ENCODE assay signal across 2 cellular contexts in the genomic region with DNA sequence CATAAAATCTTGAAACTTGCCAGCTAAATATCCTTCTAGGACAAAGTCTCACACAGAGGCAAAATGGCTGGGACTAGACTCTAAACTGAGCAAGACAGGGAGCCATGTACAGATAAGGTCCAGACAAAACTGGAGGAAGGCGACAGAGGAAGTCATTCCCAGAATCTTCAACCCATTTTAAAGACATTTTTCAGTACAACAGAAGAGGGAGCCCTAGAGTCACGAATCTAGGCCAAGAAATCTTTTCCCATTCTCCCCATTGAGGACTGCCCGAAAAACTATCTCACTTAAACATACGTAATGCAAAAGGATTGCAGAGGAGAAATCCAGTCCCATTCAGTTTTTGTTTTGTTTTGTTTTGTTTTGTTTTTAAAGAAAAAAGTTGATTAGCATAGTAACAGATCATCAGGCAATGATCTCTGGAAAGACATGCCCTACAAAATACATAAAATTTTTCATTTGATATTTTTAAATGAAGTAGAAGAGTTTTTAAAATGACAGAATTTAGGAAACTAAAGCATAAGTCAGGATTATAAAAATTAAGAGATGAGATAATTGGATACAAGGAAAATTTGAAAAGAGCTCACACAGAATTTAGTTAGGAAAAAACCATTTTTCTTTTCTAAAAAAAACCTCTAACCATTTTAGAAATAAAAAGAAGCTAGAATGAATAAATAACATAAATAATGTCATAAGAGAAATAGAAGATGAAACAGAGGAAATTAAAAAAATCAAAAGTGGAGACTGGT.
TF ChIP-seq lines count a peak whose summit lies in the region.

No MANE protein-coding gene starts in this region.

TF ChIP-seq in IMR-90, 13 proteins besides CTCF, POLR2A, EP300 and RAD21 (continued from another document):
- TF ChIP-seq MAZ (IDR thresholded peaks at IDR 0.05; ENCODE audit: borderline replicate concordance, low read depth, low read length) = no peak

TF ChIP-seq in liver, 16 proteins besides CTCF, POLR2A, EP300 and RAD21:
- TF ChIP-seq, protein P1, sequence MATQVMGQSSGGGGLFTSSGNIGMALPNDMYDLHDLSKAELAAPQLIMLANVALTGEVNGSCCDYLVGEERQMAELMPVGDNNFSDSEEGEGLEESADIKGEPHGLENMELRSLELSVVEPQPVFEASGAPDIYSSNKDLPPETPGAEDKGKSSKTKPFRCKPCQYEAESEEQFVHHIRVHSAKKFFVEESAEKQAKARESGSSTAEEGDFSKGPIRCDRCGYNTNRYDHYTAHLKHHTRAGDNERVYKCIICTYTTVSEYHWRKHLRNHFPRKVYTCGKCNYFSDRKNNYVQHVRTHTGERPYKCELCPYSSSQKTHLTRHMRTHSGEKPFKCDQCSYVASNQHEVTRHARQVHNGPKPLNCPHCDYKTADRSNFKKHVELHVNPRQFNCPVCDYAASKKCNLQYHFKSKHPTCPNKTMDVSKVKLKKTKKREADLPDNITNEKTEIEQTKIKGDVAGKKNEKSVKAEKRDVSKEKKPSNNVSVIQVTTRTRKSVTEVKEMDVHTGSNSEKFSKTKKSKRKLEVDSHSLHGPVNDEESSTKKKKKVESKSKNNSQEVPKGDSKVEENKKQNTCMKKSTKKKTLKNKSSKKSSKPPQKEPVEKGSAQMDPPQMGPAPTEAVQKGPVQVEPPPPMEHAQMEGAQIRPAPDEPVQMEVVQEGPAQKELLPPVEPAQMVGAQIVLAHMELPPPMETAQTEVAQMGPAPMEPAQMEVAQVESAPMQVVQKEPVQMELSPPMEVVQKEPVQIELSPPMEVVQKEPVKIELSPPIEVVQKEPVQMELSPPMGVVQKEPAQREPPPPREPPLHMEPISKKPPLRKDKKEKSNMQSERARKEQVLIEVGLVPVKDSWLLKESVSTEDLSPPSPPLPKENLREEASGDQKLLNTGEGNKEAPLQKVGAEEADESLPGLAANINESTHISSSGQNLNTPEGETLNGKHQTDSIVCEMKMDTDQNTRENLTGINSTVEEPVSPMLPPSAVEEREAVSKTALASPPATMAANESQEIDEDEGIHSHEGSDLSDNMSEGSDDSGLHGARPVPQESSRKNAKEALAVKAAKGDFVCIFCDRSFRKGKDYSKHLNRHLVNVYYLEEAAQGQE (IDR thresholded peaks at IDR 0.05) = no peak
- TF ChIP-seq ATF3 (IDR thresholded peaks at IDR 0.05) = no peak
- TF ChIP-seq TAF1 (conservative IDR thresholded peaks at IDR 0.05) = no peak
- TF ChIP-seq YY1 (IDR thresholded peaks at IDR 0.05) = no peak
- TF ChIP-seq EGR1 (IDR thresholded peaks at IDR 0.05; ENCODE audit: low read depth in 2 of 2) = no peak
- TF ChIP-seq SP1 (IDR thresholded peaks at IDR 0.05) = no peak
- TF ChIP-seq, protein P2, sequence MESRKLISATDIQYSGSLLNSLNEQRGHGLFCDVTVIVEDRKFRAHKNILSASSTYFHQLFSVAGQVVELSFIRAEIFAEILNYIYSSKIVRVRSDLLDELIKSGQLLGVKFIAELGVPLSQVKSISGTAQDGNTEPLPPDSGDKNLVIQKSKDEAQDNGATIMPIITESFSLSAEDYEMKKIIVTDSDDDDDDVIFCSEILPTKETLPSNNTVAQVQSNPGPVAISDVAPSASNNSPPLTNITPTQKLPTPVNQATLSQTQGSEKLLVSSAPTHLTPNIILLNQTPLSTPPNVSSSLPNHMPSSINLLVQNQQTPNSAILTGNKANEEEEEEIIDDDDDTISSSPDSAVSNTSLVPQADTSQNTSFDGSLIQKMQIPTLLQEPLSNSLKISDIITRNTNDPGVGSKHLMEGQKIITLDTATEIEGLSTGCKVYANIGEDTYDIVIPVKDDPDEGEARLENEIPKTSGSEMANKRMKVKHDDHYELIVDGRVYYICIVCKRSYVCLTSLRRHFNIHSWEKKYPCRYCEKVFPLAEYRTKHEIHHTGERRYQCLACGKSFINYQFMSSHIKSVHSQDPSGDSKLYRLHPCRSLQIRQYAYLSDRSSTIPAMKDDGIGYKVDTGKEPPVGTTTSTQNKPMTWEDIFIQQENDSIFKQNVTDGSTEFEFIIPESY (IDR thresholded peaks at IDR 0.05) = no peak
- TF ChIP-seq GABPA (IDR thresholded peaks at IDR 0.05 in 1 of 2, conservative IDR thresholded peaks at IDR 0.05 in 1 of 2) = no peak
- no peak for TF ChIP-seq FOXA2 (IDR thresholded peaks at IDR 0.05)
- TF ChIP-seq, protein P3, sequence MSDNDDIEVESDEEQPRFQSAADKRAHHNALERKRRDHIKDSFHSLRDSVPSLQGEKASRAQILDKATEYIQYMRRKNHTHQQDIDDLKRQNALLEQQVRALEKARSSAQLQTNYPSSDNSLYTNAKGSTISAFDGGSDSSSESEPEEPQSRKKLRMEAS (IDR thresholded peaks at IDR 0.05) = no peak
- no peak for TF ChIP-seq HNF4A (conservative IDR thresholded peaks at IDR 0.05)
- TF ChIP-seq RXRA (IDR thresholded peaks at IDR 0.05) = no peak
- no peak for TF ChIP-seq NR2F2 (IDR thresholded peaks at IDR 0.05)
- TF ChIP-seq FOXA1 (IDR thresholded peaks at IDR 0.05) = no peak
